Comparison of ENCODE assay signal across 1 cellular context in the genomic region with DNA sequence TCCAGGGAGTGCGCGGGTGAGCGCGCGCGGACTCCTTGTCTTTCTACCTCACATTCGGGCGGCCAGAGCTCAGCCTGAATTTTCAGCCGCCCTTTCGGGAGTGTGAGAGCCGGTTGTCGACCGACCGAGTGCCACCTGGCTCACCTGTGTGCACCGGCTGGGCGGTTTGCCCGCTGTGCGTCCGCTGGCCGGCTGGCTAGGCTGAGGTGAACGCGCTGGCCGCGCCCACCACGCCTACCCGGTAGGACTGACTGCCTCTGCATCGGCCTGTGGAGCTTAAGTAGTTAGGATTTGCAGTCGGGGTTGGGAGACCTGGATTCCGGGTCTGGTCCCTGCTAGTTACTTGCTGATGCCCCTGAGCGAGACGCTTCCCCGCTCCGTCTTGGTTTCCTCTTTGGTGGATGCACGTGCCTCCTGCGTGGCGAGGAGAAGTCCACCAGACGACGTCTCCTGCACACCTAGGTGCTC.
TF ChIP-seq lines count a peak whose summit lies in the region.

No MANE protein-coding gene starts in this region.

TF ChIP-seq in GM23338, 12 proteins besides CTCF, POLR2A, EP300 and RAD21 (continued from another document):
- TF ChIP-seq, protein P1, sequence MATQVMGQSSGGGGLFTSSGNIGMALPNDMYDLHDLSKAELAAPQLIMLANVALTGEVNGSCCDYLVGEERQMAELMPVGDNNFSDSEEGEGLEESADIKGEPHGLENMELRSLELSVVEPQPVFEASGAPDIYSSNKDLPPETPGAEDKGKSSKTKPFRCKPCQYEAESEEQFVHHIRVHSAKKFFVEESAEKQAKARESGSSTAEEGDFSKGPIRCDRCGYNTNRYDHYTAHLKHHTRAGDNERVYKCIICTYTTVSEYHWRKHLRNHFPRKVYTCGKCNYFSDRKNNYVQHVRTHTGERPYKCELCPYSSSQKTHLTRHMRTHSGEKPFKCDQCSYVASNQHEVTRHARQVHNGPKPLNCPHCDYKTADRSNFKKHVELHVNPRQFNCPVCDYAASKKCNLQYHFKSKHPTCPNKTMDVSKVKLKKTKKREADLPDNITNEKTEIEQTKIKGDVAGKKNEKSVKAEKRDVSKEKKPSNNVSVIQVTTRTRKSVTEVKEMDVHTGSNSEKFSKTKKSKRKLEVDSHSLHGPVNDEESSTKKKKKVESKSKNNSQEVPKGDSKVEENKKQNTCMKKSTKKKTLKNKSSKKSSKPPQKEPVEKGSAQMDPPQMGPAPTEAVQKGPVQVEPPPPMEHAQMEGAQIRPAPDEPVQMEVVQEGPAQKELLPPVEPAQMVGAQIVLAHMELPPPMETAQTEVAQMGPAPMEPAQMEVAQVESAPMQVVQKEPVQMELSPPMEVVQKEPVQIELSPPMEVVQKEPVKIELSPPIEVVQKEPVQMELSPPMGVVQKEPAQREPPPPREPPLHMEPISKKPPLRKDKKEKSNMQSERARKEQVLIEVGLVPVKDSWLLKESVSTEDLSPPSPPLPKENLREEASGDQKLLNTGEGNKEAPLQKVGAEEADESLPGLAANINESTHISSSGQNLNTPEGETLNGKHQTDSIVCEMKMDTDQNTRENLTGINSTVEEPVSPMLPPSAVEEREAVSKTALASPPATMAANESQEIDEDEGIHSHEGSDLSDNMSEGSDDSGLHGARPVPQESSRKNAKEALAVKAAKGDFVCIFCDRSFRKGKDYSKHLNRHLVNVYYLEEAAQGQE (IDR thresholded peaks at IDR 0.05; ENCODE audit: unreplicated experiment) = no peak
- TF ChIP-seq ZNF114 (CRISPR knock-in tag; IDR thresholded peaks at IDR 0.05) = no peak
- TF ChIP-seq, protein P2, sequence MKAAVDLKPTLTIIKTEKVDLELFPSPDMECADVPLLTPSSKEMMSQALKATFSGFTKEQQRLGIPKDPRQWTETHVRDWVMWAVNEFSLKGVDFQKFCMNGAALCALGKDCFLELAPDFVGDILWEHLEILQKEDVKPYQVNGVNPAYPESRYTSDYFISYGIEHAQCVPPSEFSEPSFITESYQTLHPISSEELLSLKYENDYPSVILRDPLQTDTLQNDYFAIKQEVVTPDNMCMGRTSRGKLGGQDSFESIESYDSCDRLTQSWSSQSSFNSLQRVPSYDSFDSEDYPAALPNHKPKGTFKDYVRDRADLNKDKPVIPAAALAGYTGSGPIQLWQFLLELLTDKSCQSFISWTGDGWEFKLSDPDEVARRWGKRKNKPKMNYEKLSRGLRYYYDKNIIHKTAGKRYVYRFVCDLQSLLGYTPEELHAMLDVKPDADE (IDR thresholded peaks at IDR 0.05) = no peak
